Comparison of ENCODE assay signal across 4 cellular contexts in genomic region chr11:45239733-45240132, GRCh38.
TF ChIP-seq lines count a peak whose summit lies in the region.

No MANE protein-coding gene starts in this region.

TF ChIP-seq in SK-N-SH treated with all-trans-retinoic acid at 6 μM for 48 hours, 23 proteins besides CTCF, POLR2A, EP300 and RAD21:
- TF ChIP-seq ZNF8 (CRISPR knock-in tag; IDR thresholded peaks at IDR 0.05) (peak; percentile 95), ISL1 (CRISPR knock-in tag; IDR thresholded peaks at IDR 0.05) (no peak), ZNF70 (CRISPR knock-in tag; IDR thresholded peaks at IDR 0.05) (no peak), CREB5 (CRISPR knock-in tag; IDR thresholded peaks at IDR 0.05; ENCODE audit: low read depth) (no peak)

TF ChIP-seq in SK-N-SH, 30 proteins besides CTCF, POLR2A, EP300 and RAD21:
- TF ChIP-seq MAX (IDR thresholded peaks at IDR 0.05; ENCODE audit: low read depth) (no peak), NRF1 (IDR thresholded peaks at IDR 0.05; ENCODE audit: low read depth, low read length) (no peak), IRF3 (IDR thresholded peaks at IDR 0.05; ENCODE audit: low read depth, low read length) (no peak), MEF2A (IDR thresholded peaks at IDR 0.05; ENCODE audit: borderline replicate concordance, low read depth) (no peak)
TF ChIP-seq in SK-N-SH: peak in this region for 0.

TF ChIP-seq in HEK293, 187 proteins besides CTCF, POLR2A, EP300 and RAD21:
- no peak for TF ChIP-seq ZFP37 (tag by site-specific recombination; IDR thresholded peaks at IDR 0.05)
- TF ChIP-seq ZNF433 (tag by site-specific recombination; IDR thresholded peaks at IDR 0.05; ENCODE audit: low read depth): no peak
- no peak for TF ChIP-seq ZBTB49 (tag by site-specific recombination; IDR thresholded peaks at IDR 0.05; ENCODE audit: low read depth)
- TF ChIP-seq ZNF146 (tag by site-specific recombination; IDR thresholded peaks at IDR 0.05): peak; percentile 43; the same call in 1 of the 2 replicates
- no peak for TF ChIP-seq ZNF639 (tag by site-specific recombination; IDR thresholded peaks at IDR 0.05)
- TF ChIP-seq ZNF560 (tag by site-specific recombination; IDR thresholded peaks at IDR 0.05; ENCODE audit: borderline replicate concordance): no peak
- TF ChIP-seq ZNF394 (tag by site-specific recombination; IDR thresholded peaks at IDR 0.05; ENCODE audit: borderline replicate concordance): no peak
- no peak for TF ChIP-seq ZNF544 (tag by site-specific recombination; IDR thresholded peaks at IDR 0.05)

TF ChIP-seq in K562, 482 proteins besides CTCF, POLR2A, EP300 and RAD21:
- TF ChIP-seq ELF2 (CRISPR knock-in tag; IDR thresholded peaks at IDR 0.05) (no peak), ZNF431 (CRISPR knock-in tag; IDR thresholded peaks at IDR 0.05) (no peak), NONO (IDR thresholded peaks at IDR 0.05; ENCODE audit: low read depth in 2 of 2, low read length in 1 of 2) (no peak), ZNF143 (CRISPR knock-in tag; IDR thresholded peaks at IDR 0.05) (no peak), TCF15 (CRISPR knock-in tag; IDR thresholded peaks at IDR 0.05) (no peak), ZNF146 (CRISPR knock-in tag; IDR thresholded peaks at IDR 0.05; ENCODE audit: unreplicated experiment) (peak; percentile 50), JUN (IDR thresholded peaks at IDR 0.05; ENCODE audit: borderline replicate concordance, low read depth, low read length) (no peak), JUN (CRISPR knock-in tag; IDR thresholded peaks at IDR 0.05; ENCODE audit: borderline replicate concordance) (no peak), ZNF133 (CRISPR knock-in tag; IDR thresholded peaks at IDR 0.05) (no peak), RBM25 (IDR thresholded peaks at IDR 0.05; ENCODE audit: low read depth, low read length, severe bottlenecking) (peak; percentile 33), RFX7 (CRISPR knock-in tag; IDR thresholded peaks at IDR 0.05) (no peak)
